In the genomic region with DNA sequence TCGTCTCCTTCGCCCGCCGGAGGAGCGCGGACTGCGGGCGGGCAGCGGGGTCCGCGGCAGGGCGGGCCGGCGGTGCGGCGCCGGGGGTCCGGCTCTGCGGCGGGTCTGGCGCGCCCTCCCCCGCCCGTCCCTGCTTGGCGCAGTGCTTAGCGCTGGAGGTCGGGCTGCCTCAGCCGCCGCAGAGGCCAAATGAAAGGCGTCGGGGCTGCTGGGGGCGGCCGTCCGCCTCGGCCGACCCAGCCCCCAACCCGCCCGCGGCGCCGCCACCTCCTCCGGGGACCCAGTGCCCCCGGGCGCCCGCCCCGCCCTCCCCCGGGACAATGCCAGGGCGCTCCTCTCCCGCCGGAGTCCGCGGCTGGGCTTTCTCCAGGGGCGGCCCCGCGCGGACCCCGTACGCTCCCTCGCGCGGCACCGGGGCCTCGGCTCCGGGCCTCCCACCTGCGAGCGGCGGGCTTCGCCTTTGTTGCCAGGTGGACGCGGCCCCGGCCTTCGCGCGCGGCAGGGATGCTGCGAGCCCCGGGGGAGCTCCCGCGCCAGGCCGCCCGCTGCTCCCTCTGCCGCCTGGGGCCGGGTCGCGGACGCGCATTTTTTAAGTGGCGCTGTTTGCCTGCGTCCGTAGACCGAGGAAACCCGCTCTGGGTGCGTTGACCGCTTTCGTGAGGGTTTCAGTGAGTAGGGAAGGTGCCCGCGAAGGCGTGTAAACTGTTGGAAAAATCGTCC, we compare ENCODE assay signal across 1 cellular context.
TF ChIP-seq lines count a peak whose summit lies in the region.

No MANE protein-coding gene starts in this region.

TF ChIP-seq in IMR-90, 13 proteins besides CTCF, POLR2A, EP300 and RAD21 (continued from another document):
- TF ChIP-seq SMC3 (IDR thresholded peaks at IDR 0.05; ENCODE audit: low read depth, low read length) = 0 out of 2 replicates have a peak, but pooled peaks have one; percentile 10
